ENCODE assay signal across 8 cellular contexts in the genomic region with DNA sequence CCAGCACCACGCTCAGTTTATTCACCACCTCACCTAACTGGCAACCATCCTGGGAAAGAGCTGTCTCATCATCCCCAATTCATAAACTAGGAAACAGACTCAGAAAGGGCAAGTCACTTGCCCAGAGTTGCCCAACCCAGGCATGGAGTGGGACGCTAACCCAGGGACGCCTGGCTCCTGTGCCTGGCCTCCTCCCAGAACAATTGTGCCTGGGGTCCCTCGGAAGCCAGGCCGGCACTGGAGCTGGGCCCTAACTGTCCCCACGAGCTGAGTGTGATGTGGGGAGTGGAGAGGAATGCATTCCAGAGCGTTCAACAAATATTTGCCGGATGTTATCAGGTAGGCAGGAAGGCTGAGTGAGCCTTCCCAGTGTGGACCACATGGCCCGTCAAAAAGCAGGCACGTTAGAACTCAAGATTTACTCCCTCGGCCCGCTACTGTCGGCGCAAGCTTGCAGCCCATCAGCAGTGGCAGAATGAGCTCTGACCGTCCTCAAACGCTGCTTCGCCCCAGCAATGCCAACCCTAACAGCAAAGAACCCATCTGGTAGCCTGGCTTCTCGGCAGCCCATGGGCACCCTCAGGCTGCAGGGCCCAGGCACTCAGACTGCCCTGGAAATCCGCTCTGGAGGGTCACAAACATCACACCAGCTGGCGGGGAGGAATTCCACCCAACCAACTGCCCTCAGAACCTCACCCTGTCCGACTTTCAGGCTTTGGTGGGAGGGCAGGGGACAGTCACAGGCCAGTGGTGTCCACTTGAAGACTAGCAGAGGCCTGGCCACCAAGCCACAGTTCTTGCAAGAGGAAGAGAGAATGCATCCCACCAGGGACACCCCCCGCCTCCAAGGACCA. TPM values are rescaled to one million over a fixed set of nuclear protein-coding genes. Genes with fewer than 3 reads are reported as not detected.
A peak's percentile ranks its signal among the peaks of the same experiment; 100 is the strongest.
DNase-seq lines count a peak whose midpoint lies in the region; ATAC-seq and TF ChIP-seq lines count a peak whose summit lies in the region.

No MANE protein-coding gene starts in this region.

- intact Hi-C loops in upper lobe of right lung (cut with DNase I): no loop called here

- peak overlapping the region; percentile 58 for H3K4me3 Mint-ChIP-seq in activated T-cell treated with anti-CD3 and anti-CD28 coated beads, Interleukin-2, amount 50 U/mL, for 4 hours

- H3K4me3 ChIP-seq in coronary artery: peak overlapping the region; percentile 64
- peak overlapping the region; percentile 10 to 38 for H3K4me3 ChIP-seq in muscle layer of duodenum (ENCODE audit: low read depth in 1 of 2, low read length in 2 of 2)
- no peak overlapping the region for H3K4me3 ChIP-seq in upper lobe of right lung

- DNase-seq in activated T-cell treated with anti-CD3 and anti-CD28 coated beads, Interleukin-2, amount 50 U/mL, for 4 hours: no peak
- no peak for DNase-seq in activated T-cell treated with anti-CD3 and anti-CD28 coated beads, Interleukin-2, amount 50 U/mL, for 48 hours
- DNase-seq in coronary artery (ENCODE audit: low spot score): peak; percentile 81
- DNase-seq in upper lobe of right lung: no peak
- no peak for DNase-seq in NCI-H1436 (lab: John Stamatoyannopoulos, UW)
- DNase-seq in central memory CD4-positive, alpha-beta T cell: no peak
- no peak for DNase-seq in KG1 (lab: John Stamatoyannopoulos, UW)

- TF ChIP-seq CTCF in coronary artery (IDR thresholded peaks at IDR 0.05) (no peak), upper lobe of right lung (IDR thresholded peaks at IDR 0.05) (no peak)

- H3K4me1 ChIP-seq in muscle layer of duodenum (ENCODE audit: control insufficient read depth in 1 of 2, insufficient read depth in 2 of 2, low read length in 2 of 2) (peaks cover 22 to 73% of the 10 kb centered on the region in 2 donors), upper lobe of right lung (peaks cover 93% of the 10 kb centered on the region)

- no peaks in the 10 kb centered on the region for H3K27me3 Mint-ChIP-seq in activated T-cell treated with anti-CD3 and anti-CD28 coated beads, Interleukin-2, amount 50 U/mL, for 4 hours (ENCODE audit: low read depth)

- no peaks in the 10 kb centered on the region for H3K9me3 ChIP-seq in muscle layer of duodenum (ENCODE audit: control insufficient read depth in 1 of 2, low read length in 2 of 2)
- no peaks in the 10 kb centered on the region for H3K9me3 ChIP-seq in upper lobe of right lung

- H3K27me3 ChIP-seq in muscle layer of duodenum (ENCODE audit: low read depth, low read length): no peaks in the 10 kb centered on the region
- H3K27me3 ChIP-seq in upper lobe of right lung: no peaks in the 10 kb centered on the region

- ATAC-seq in activated T-cell treated with anti-CD3 and anti-CD28 coated beads, Interleukin-2, amount 50 U/mL, for 4 hours: no peak
- ATAC-seq in upper lobe of right lung: peak; percentile 81

- H3K27ac ChIP-seq in coronary artery (peak overlapping the region; percentile 98 to 99), muscle layer of duodenum (ENCODE audit: low read length) (peak overlapping the region; percentile 85), upper lobe of right lung (peak overlapping the region; percentile 59)

- H3K4me1 Mint-ChIP-seq in activated T-cell treated with anti-CD3 and anti-CD28 coated beads, Interleukin-2, amount 50 U/mL, for 4 hours (ENCODE audit: low read depth): peaks cover 87% of the 10 kb centered on the region

- peaks cover 27% of the 10 kb centered on the region for H3K36me3 Mint-ChIP-seq in activated T-cell treated with anti-CD3 and anti-CD28 coated beads, Interleukin-2, amount 50 U/mL, for 4 hours (ENCODE audit: insufficient read depth)

- no peaks in the 10 kb centered on the region for H3K9me3 Mint-ChIP-seq in activated T-cell treated with anti-CD3 and anti-CD28 coated beads, Interleukin-2, amount 50 U/mL, for 4 hours

- H3K36me3 ChIP-seq in muscle layer of duodenum (ENCODE audit: control insufficient read depth in 1 of 2, insufficient read depth in 2 of 2, low read length in 2 of 2): peaks cover 2 to 10% of the 10 kb centered on the region in 2 donors
- H3K36me3 ChIP-seq in upper lobe of right lung: peaks cover 16% of the 10 kb centered on the region

RNA-seq across cellular contexts. Expression of a gene that starts 35.6 kb away (rescaled TPM):
- total RNA-seq in activated T-cell treated with anti-CD3 and anti-CD28 coated beads, Interleukin-2, amount 50 U/mL, for 4 hours: 100 to 1,000 TPM; 673 to 753 (median 716) TPM
- total RNA-seq in upper lobe of right lung: 842 TPM
